In genomic region chr5:2215059-2215458, GRCh38 we compare ENCODE assay signal across 8 cellular contexts.
"Had no signal": no experiment of that assay in that cellular context is flagged by ENCODE, and none has a peak within 500 bp of the region (broad histone marks: within the 10 kb centered on the region; RNA-seq: fewer than 3 reads in every experiment).

No MANE protein-coding gene starts in this region.

- H3K9ac ChIP-seq: GM23248 had no signal

- H3K9me3 ChIP-seq: HAP-1 had no signal

- H3K36me3 ChIP-seq: HAP-1 had no signal

- H3K4me3 ChIP-seq: GM23248, HAP-1 had no signal

- ATAC-seq: HCT116 had no signal

- H3K4me1 ChIP-seq: HAP-1 had no signal

- DNase-seq: GM23248, GOT3, H7, HFFc6, IMR-90 had no signal

- H2AFZ ChIP-seq: GM23248 had no signal

- FAIRE-seq: HTR-8/SVneo had no signal

- H3K27ac ChIP-seq: GM23248 had no signal
